Comparison of ENCODE assay signal across 13 cellular contexts in genomic region chr16:4987580-4988374, GRCh38. TPM values are rescaled to one million over a fixed set of nuclear protein-coding genes. Genes with fewer than 3 reads are reported as not detected.
DNase-seq lines count a peak whose midpoint lies in the region; ATAC-seq and TF ChIP-seq lines count a peak whose summit lies in the region.
"Had no signal": no experiment of that assay in that cellular context is flagged by ENCODE, and none has a peak within 500 bp of the region (broad histone marks: within the 10 kb centered on the region; RNA-seq: fewer than 3 reads in every experiment).

No MANE protein-coding gene starts in this region.

- no peak for TF ChIP-seq POLR2A in suprapubic skin (IDR thresholded peaks at IDR 0.05)

- H3K4me1 ChIP-seq in suprapubic skin, result peaks cover 9% of the 10 kb centered on the region
- H3K4me1 ChIP-seq: right lobe of liver had no signal

- intact Hi-C loops in activated CD8-positive, alpha-beta T cell treated with anti-CD3 and anti-CD28 coated beads for 36 hours (cut with micrococcal nuclease), result no loop called here

- H3K4me1 Mint-ChIP-seq in activated CD8-positive, alpha-beta T cell treated with anti-CD3 and anti-CD28 coated beads for 36 hours (ENCODE audit: low read depth), result peaks cover 2% of the 10 kb centered on the region

- no peak for TF ChIP-seq CTCF in activated CD8-positive, alpha-beta T cell treated with anti-CD3 and anti-CD28 coated beads for 36 hours (IDR thresholded peaks at IDR 0.05)
- no peak for TF ChIP-seq CTCF in suprapubic skin (IDR thresholded peaks at IDR 0.05)

- H3K9me3 ChIP-seq in iPS-18c (ENCODE audit: control insufficient read depth, insufficient read depth, low read length) (no peaks in the 10 kb centered on the region), suprapubic skin (no peaks in the 10 kb centered on the region)
- H3K9me3 ChIP-seq: right lobe of liver had no signal

- WGBS in suprapubic skin, result 14% methylated on average over 46 of the region's 60 CpGs

- H3K9me3 Mint-ChIP-seq in activated CD8-positive, alpha-beta T cell treated with anti-CD3 and anti-CD28 coated beads for 36 hours, result peaks cover 1% of the 10 kb centered on the region
- H3K9me3 Mint-ChIP-seq: activated T-cell treated with anti-CD3 and anti-CD28 coated beads, Interleukin-2, amount 50 U/mL, for 72 hours; type B pancreatic cell had no signal

- H3K27ac ChIP-seq in suprapubic skin, result no peak overlapping the region
- H3K27ac ChIP-seq: right lobe of liver had no signal

- H3K36me3 ChIP-seq in suprapubic skin, result no peaks in the 10 kb centered on the region
- H3K36me3 ChIP-seq: right lobe of liver had no signal

- peaks cover 26% of the 10 kb centered on the region for H3K27me3 Mint-ChIP-seq in activated CD8-positive, alpha-beta T cell treated with anti-CD3 and anti-CD28 coated beads for 36 hours

- H3K27ac Mint-ChIP-seq in activated CD8-positive, alpha-beta T cell treated with anti-CD3 and anti-CD28 coated beads for 36 hours, result no peak overlapping the region
- H3K27ac Mint-ChIP-seq: activated T-cell treated with anti-CD3 and anti-CD28 coated beads, Interleukin-2, amount 50 U/mL, for 72 hours; type B pancreatic cell had no signal

- H3K4me3 Mint-ChIP-seq in activated CD8-positive, alpha-beta T cell treated with anti-CD3 and anti-CD28 coated beads for 36 hours, result no peak overlapping the region
- H3K4me3 Mint-ChIP-seq: type B pancreatic cell had no signal

- TF ChIP-seq EP300 in suprapubic skin (IDR thresholded peaks at IDR 0.05), result no peak

- H3K4me3 ChIP-seq in iPS-18c (ENCODE audit: insufficient read depth, low read depth, low read length) (peak overlapping the region; percentile 38), suprapubic skin (peak overlapping the region; percentile 11)
- H3K4me3 ChIP-seq: right lobe of liver had no signal

- no peak for ATAC-seq in activated CD8-positive, alpha-beta T cell treated with anti-CD3 and anti-CD28 coated beads for 36 hours
- ATAC-seq in GM18867 (IDR thresholded peaks at IDR 0.05; ENCODE audit: unreplicated experiment), result no peak
- no peak for ATAC-seq in HG02798 (IDR thresholded peaks at IDR 0.05; ENCODE audit: poor library complexity, unreplicated experiment)
- ATAC-seq: activated T-cell treated with anti-CD3 and anti-CD28 coated beads, Interleukin-2, amount 50 U/mL, for 72 hours had no signal

- peak; percentile 17 for DNase-seq in NCI-H748 (lab: John Stamatoyannopoulos, UW; ENCODE audit: unreplicated experiment)
- no peak for DNase-seq in NCI-H748 treated with DMSO at 0.1 percent for 48 hours (lab: John Stamatoyannopoulos, UW)
- peak; percentile 7 for DNase-seq in activated CD8-positive, alpha-beta T cell treated with anti-CD3 and anti-CD28 coated beads for 36 hours
- DNase-seq in suprapubic skin (ENCODE audit: low spot score in 2 of 2), result no peak
- no peak for DNase-seq in retina
- DNase-seq: activated CD4-positive, CD25-positive, alpha-beta regulatory T cell; activated T-cell treated with anti-CD3 and anti-CD28 coated beads, Interleukin-2, amount 50 U/mL, for 72 hours; NCI-H1092 treated with DMSO at 0.1 percent for 48 hours had no signal

- H3K36me3 Mint-ChIP-seq in activated CD8-positive, alpha-beta T cell treated with anti-CD3 and anti-CD28 coated beads for 36 hours (ENCODE audit: low read depth), result no peaks in the 10 kb centered on the region
- H3K36me3 Mint-ChIP-seq: type B pancreatic cell had no signal

- POLR2A ChIA-PET in activated CD8-positive, alpha-beta T cell treated with anti-CD3 and anti-CD28 coated beads for 36 hours (lab: Charles Lee), result interaction anchor here (0.6 kb wide), 1 partner anchor 261 kb away, joined by 3 read pairs; no protein-coding TSS in a partner anchor

- CTCF ChIA-PET in activated CD8-positive, alpha-beta T cell treated with anti-CD3 and anti-CD28 coated beads for 36 hours (lab: Charles Lee), result no interaction called here

- peaks cover 32% of the 10 kb centered on the region for H3K27me3 ChIP-seq in suprapubic skin
- H3K27me3 ChIP-seq: right lobe of liver had no signal

RNA-seq across cellular contexts. Expression of gene SEC14L5, which starts 29.6 kb away (rescaled TPM):
- total RNA-seq in activated CD8-positive, alpha-beta T cell treated with anti-CD3 and anti-CD28 coated beads for 36 hours, result under 1 TPM in 1 of 2 experiments, not detected in 1; 0.07 TPM
- total RNA-seq in suprapubic skin, result 1 to 10 TPM; 1.0 to 1.8 (median 1.4) TPM

RNA-seq across cellular contexts. Expression of gene NAGPA, which starts 46.0 kb away (rescaled TPM):
- total RNA-seq in activated CD8-positive, alpha-beta T cell treated with anti-CD3 and anti-CD28 coated beads for 36 hours, result 10 to 100 TPM; 10.1 to 11.3 TPM
- total RNA-seq in suprapubic skin, result 10 to 100 TPM; 25.3 to 35.1 (median 31.0) TPM

RNA-seq across cellular contexts. Expression of gene PPL, which starts 50.8 kb away (rescaled TPM):
- total RNA-seq in activated CD8-positive, alpha-beta T cell treated with anti-CD3 and anti-CD28 coated beads for 36 hours, result under 1 TPM in 1 of 2 experiments, not detected in 1; 0.05 TPM
- 100 to 1,000 TPM; 304 to 377 (median 350) TPM for total RNA-seq in suprapubic skin

Comparison
In these comparisons a context has a peak if more than half of its experiments do, and no peak if none do; other contexts are left out.
1. DNase-seq: peak in NCI-H748 (single experiment) and activated CD8-positive, alpha-beta T cell treated with anti-CD3 and anti-CD28 coated beads for 36 hours (single experiment); none in NCI-H748 treated with DMSO at 0.1 percent for 48 hours (single experiment), suprapubic skin (0 of 2) and retina (single experiment).
2. RNA of gene PPL, which starts 50.8 kb away (total RNA-seq): 304 to 377 TPM in suprapubic skin; 0.05 TPM in activated CD8-positive, alpha-beta T cell treated with anti-CD3 and anti-CD28 coated beads for 36 hours; every median in the first group is over 100 times any median in the second.